9 cellular contexts compared by ENCODE assay signal in genomic region chr22:30305906-30306628, GRCh38. TPM values are rescaled to one million over a fixed set of nuclear protein-coding genes. Genes with fewer than 3 reads are reported as not detected.
DNase-seq lines count a peak whose midpoint lies in the region; ATAC-seq and TF ChIP-seq lines count a peak whose summit lies in the region.
"Had no signal": no experiment of that assay in that cellular context is flagged by ENCODE, and none has a peak within 500 bp of the region (broad histone marks: within the 10 kb centered on the region; RNA-seq: fewer than 3 reads in every experiment).

No MANE protein-coding gene starts in this region.

- no peak overlapping the region for H2BK15ac ChIP-seq in IMR-90 (ENCODE audit: low read depth, low read length)

- dilution Hi-C loops in IMR-90 (cut with HindIII; ENCODE audit: low sequenced_read_pairs, unreplicated experiment): no loop called here

- H2AFZ ChIP-seq in IMR-90 (replicated peaks; ENCODE audit: low read length, poor library complexity): no peak overlapping the region

- no TSS peak for BruUV-seq in IMR-90 (replicated peaks; lab: Mats Ljungman, UMichigan)

- H3K27me3 ChIP-seq in IMR-90 (ENCODE audit: control insufficient read depth, insufficient read depth, low read length): no peaks in the 10 kb centered on the region

- H3K9me1 ChIP-seq in IMR-90 (ENCODE audit: insufficient read depth, low read length): peaks cover 42% of the 10 kb centered on the region

- H3K27ac ChIP-seq in 22Rv1 (0 out of 2 replicates have a peak overlapping the region, but pooled peaks have one; percentile 7), IMR-90 (ENCODE audit: insufficient read depth, low read length) (no peak overlapping the region), adipose tissue (ENCODE audit: low read depth, low read length) (peak overlapping the region; percentile 73), mesodermal cell (ENCODE audit: low read depth, low read length, severe bottlenecking) (peak overlapping the region; percentile 57)

- H2BK20ac ChIP-seq in IMR-90 (ENCODE audit: low read depth, low read length): no peak overlapping the region

- H3K9me3 ChIP-seq in IMR-90 (ENCODE audit: control insufficient read depth, insufficient read depth, low read length) (no peaks in the 10 kb centered on the region), mesodermal cell (ENCODE audit: control insufficient read depth, low read length) (no peaks in the 10 kb centered on the region)

- H3K36me3 ChIP-seq in IMR-90 (ENCODE audit: control insufficient read depth, insufficient read depth, low read length): peaks cover 25% of the 10 kb centered on the region
- peaks cover 19% of the 10 kb centered on the region for H3K36me3 ChIP-seq in mesodermal cell (ENCODE audit: control insufficient read depth, insufficient read depth, low read length)

- H4K91ac ChIP-seq in IMR-90 (ENCODE audit: insufficient read depth, low read depth, low read length): no peak overlapping the region

- no peak overlapping the region for H2BK5ac ChIP-seq in IMR-90 (ENCODE audit: low read depth, low read length, poor library complexity, severe bottlenecking)

- H3K4me1 ChIP-seq in IMR-90 (ENCODE audit: control insufficient read depth, insufficient read depth, low read length) (peaks cover 33% of the 10 kb centered on the region), mesodermal cell (ENCODE audit: control insufficient read depth, insufficient read depth, low read length, poor library complexity, severe bottlenecking) (peaks cover 27% of the 10 kb centered on the region)

- H3K56ac ChIP-seq in IMR-90 (ENCODE audit: extremely low read depth, insufficient read depth, low read length): no peak overlapping the region

- no peak overlapping the region for H3K18ac ChIP-seq in IMR-90 (ENCODE audit: low read depth, low read length)

- peak overlapping the region; percentile 20 for H2AK9ac ChIP-seq in IMR-90 (replicated peaks; ENCODE audit: low read depth, low read length, poor library complexity)

- peaks cover 64 to 93% of the 10 kb centered on the region in 2 experiments for H3K79me1 ChIP-seq in IMR-90 (ENCODE audit: low read depth in 1 of 2, low read length in 2 of 2)

- TF ChIP-seq POLR2A in IMR-90 (IDR thresholded peaks at IDR 0.05; ENCODE audit: low read depth, low read length): no peak

- intact Hi-C loops in IMR-90 (cut with micrococcal nuclease): no loop called here

- H3K23ac ChIP-seq in IMR-90 (ENCODE audit: low read depth, low read length): peak overlapping the region; percentile 3; the same call in 1 of the 2 replicates

- peak overlapping the region; percentile 65; the same call in 1 of the 2 replicates for H3K14ac ChIP-seq in IMR-90 (replicated peaks; ENCODE audit: low read depth, low read length)

- WGBS in IMR-90 (ENCODE audit: extremely low coverage in 2 of 2, insufficient read length in 1 of 2), 2 experiments: no CpG with 5 or more reads among the region's 3 CpGs
- 32 to 56% (median 42%) methylated on average over 3 of the region's 3 CpGs for WGBS in adipose tissue, 3 donors
- 79 to 100% methylated on average over 2 to 3 of the region's 3 CpGs for WGBS in mesodermal cell (ENCODE audit: insufficient coverage in 2 of 2), 2 experiments

- POLR2A ChIA-PET in IMR-90 (lab: Charles Lee; ENCODE audit: unreplicated experiment): no interaction called here

- peak overlapping the region; percentile 67 for H2AK5ac ChIP-seq in IMR-90 (ENCODE audit: low read depth, low read length)

- peaks cover 68% of the 10 kb centered on the region for H4K20me1 ChIP-seq in IMR-90 (ENCODE audit: insufficient read depth, low read length)

- H3K4ac ChIP-seq in IMR-90 (ENCODE audit: low read depth, low read length): peak overlapping the region; percentile 45; the same call in 1 of the 2 replicates

- peak overlapping the region in 1 of 2 experiments; percentile 18; a peak in 1 of 4 replicates for H4K8ac ChIP-seq in IMR-90 (ENCODE audit: low read depth in 2 of 2, low read length in 2 of 2)

- TF ChIP-seq CTCF in 22Rv1 (IDR thresholded peaks at IDR 0.05): no peak
- TF ChIP-seq CTCF in IMR-90 (conservative IDR thresholded peaks at IDR 0.05; ENCODE audit: low read depth, low read length): no peak

- TF ChIP-seq RAD21 in IMR-90 (IDR thresholded peaks at IDR 0.05; ENCODE audit: low read length): no peak

- H3K4me3 ChIP-seq in IMR-90 (ENCODE audit: insufficient read depth, low read depth, low read length) (no peak overlapping the region), mesodermal cell (ENCODE audit: extremely low read depth, insufficient read depth, low read length, poor library complexity, severe bottlenecking) (no peak overlapping the region)

- no peak overlapping the region for H3K9ac ChIP-seq in IMR-90 (ENCODE audit: low read depth, low read length)

- no peak overlapping the region for H3K4me2 ChIP-seq in IMR-90 (ENCODE audit: low read depth, low read length)

- no peak for ATAC-seq in IMR-90 (ENCODE audit: low read depth)
- ATAC-seq in GM21526 (IDR thresholded peaks at IDR 0.05; ENCODE audit: low FRiP score, unreplicated experiment): no peak
- ATAC-seq in GM21423 (IDR thresholded peaks at IDR 0.05; ENCODE audit: unreplicated experiment): no peak

- no peak overlapping the region for H2BK120ac ChIP-seq in IMR-90 (ENCODE audit: low read depth, low read length)

- CTCF ChIA-PET in IMR-90 (lab: Yijun Ruan, JAX): no interaction called here

- H4K5ac ChIP-seq in IMR-90 (ENCODE audit: low read depth, low read length): no peak overlapping the region

- DNase-seq in IMR-90: no peak
- DNase-seq in DMS153 treated with DMSO at 0.1 percent for 48 hours (lab: John Stamatoyannopoulos, UW; ENCODE audit: unreplicated experiment): no peak
- no peak for DNase-seq in DMS114 treated with DMSO at 0.1 percent for 48 hours (lab: John Stamatoyannopoulos, UW; ENCODE audit: unreplicated experiment)

- in situ Hi-C loops in IMR-90 (cut with MboI; ENCODE audit: low sequenced_read_pairs): no loop called here

TF ChIP-seq in IMR-90, 13 proteins besides CTCF, POLR2A, EP300 and RAD21:
- TF ChIP-seq BHLHE40 (IDR thresholded peaks at IDR 0.05; ENCODE audit: low read depth, low read length): no peak
- peak; percentile 36 for TF ChIP-seq RCOR1 (IDR thresholded peaks at IDR 0.05; ENCODE audit: insufficient replicate concordance, low read length)

RNA-seq across cellular contexts. Expression of gene CASTOR1, which starts 16.8 kb away (rescaled TPM):
- total RNA-seq in IMR-90 (2012; rRNA removed): 10.6 and 11.7 TPM in 2 replicates
- 23.5 and 26.9 TPM in 2 replicates for polyA plus RNA-seq in IMR-90 (2012; rRNA removed)
- 11.4 and 33.1 TPM in 2 replicates for polyA plus RNA-seq in IMR-90 (2012; cell fraction: cytosol; rRNA removed)
- polyA plus RNA-seq in IMR-90 (2012; cell fraction: nucleus; rRNA removed; ENCODE audit: low replicate concordance): 55.8 and 106 TPM in 2 replicates
- 10 to 100 TPM in 2 of 3 donors, 1 to 10 TPM in 1; 8.7 to 27.3 (median 19.3) TPM for polyA plus RNA-seq in adipose tissue
- polyA plus RNA-seq in mesodermal cell (2013, experiment 1 of 2): 14.2 TPM
- 9.1 TPM for polyA plus RNA-seq in mesodermal cell (2013, experiment 2 of 2)

RNA-seq across cellular contexts. Expression of gene TBC1D10A, which starts 20.7 kb away (rescaled TPM):
- 16.3 and 18.9 TPM in 2 replicates for total RNA-seq in IMR-90 (2012; rRNA removed)
- 33.1 and 34.4 TPM in 2 replicates for polyA plus RNA-seq in IMR-90 (2012; rRNA removed)
- polyA plus RNA-seq in IMR-90 (2012; cell fraction: cytosol; rRNA removed): 22.6 and 33.5 TPM in 2 replicates
- 55.4 and 88.5 TPM in 2 replicates for polyA plus RNA-seq in IMR-90 (2012; cell fraction: nucleus; rRNA removed; ENCODE audit: low replicate concordance)
- 10 to 100 TPM; 10.8 to 33.3 (median 17.8) TPM for polyA plus RNA-seq in adipose tissue
- 15.8 TPM for polyA plus RNA-seq in mesodermal cell (2013, experiment 1 of 2)
- 13.3 TPM for polyA plus RNA-seq in mesodermal cell (2013, experiment 2 of 2)

RNA-seq across cellular contexts. Expression of gene OSM, which starts 39.4 kb away (rescaled TPM):
- total RNA-seq in IMR-90 (2012; rRNA removed): not detected in 2 replicates
- polyA plus RNA-seq in IMR-90 (2012; rRNA removed) (not detected in 2 replicates), adipose tissue (10 to 100 TPM in 1 of 3 donors, 1 to 10 TPM in 1, under 1 TPM in 1; 0.45 to 14.7 (median 7.7) TPM)
- polyA plus RNA-seq in IMR-90 (2012; cell fraction: cytosol; rRNA removed): 0.07 TPM in 1 of 2 replicates, not detected in the other
- 0.42 and 0.81 TPM in 2 replicates for polyA plus RNA-seq in IMR-90 (2012; cell fraction: nucleus; rRNA removed; ENCODE audit: low replicate concordance)
- polyA plus RNA-seq in mesodermal cell (2013, experiment 1 of 2): not detected
- not detected for polyA plus RNA-seq in mesodermal cell (2013, experiment 2 of 2)
- polyA plus RNA-seq: neural cell had no signal

RNA-seq across cellular contexts. Expression of gene SF3A1, which starts 50.6 kb away (rescaled TPM):
- 36.9 and 49.7 TPM in 2 replicates for total RNA-seq in IMR-90 (2012; rRNA removed)
- 67.2 and 68.9 TPM in 2 replicates for polyA plus RNA-seq in IMR-90 (2012; rRNA removed)
- polyA plus RNA-seq in IMR-90 (2012; cell fraction: cytosol; rRNA removed): 118 and 156 TPM in 2 replicates
- polyA plus RNA-seq in IMR-90 (2012; cell fraction: nucleus; rRNA removed; ENCODE audit: low replicate concordance): 109 and 114 TPM in 2 replicates
- polyA plus RNA-seq in adipose tissue: 10 to 100 TPM; 22.8 to 34.7 (median 24.9) TPM
- 114 TPM for polyA plus RNA-seq in mesodermal cell (2013, experiment 1 of 2)
- 95.6 TPM for polyA plus RNA-seq in mesodermal cell (2013, experiment 2 of 2)

RNA-seq across cellular contexts. Expression of gene CCDC157, which starts 50.7 kb away (rescaled TPM):
- 0.83 and 0.90 TPM in 2 replicates for total RNA-seq in IMR-90 (2012; rRNA removed)
- polyA plus RNA-seq in IMR-90 (2012; rRNA removed) (2.2 and 2.6 TPM in 2 replicates), adipose tissue (1 to 10 TPM; 1.3 to 1.5 (median 1.5) TPM)
- 2.1 and 2.8 TPM in 2 replicates for polyA plus RNA-seq in IMR-90 (2012; cell fraction: cytosol; rRNA removed)
- polyA plus RNA-seq in IMR-90 (2012; cell fraction: nucleus; rRNA removed; ENCODE audit: low replicate concordance): 3.1 and 7.3 TPM in 2 replicates
- polyA plus RNA-seq in mesodermal cell (2013, experiment 1 of 2): 3.0 TPM
- polyA plus RNA-seq in mesodermal cell (2013, experiment 2 of 2): 2.5 TPM
